ENCODE assay signal across 8 cellular contexts in the genomic region with DNA sequence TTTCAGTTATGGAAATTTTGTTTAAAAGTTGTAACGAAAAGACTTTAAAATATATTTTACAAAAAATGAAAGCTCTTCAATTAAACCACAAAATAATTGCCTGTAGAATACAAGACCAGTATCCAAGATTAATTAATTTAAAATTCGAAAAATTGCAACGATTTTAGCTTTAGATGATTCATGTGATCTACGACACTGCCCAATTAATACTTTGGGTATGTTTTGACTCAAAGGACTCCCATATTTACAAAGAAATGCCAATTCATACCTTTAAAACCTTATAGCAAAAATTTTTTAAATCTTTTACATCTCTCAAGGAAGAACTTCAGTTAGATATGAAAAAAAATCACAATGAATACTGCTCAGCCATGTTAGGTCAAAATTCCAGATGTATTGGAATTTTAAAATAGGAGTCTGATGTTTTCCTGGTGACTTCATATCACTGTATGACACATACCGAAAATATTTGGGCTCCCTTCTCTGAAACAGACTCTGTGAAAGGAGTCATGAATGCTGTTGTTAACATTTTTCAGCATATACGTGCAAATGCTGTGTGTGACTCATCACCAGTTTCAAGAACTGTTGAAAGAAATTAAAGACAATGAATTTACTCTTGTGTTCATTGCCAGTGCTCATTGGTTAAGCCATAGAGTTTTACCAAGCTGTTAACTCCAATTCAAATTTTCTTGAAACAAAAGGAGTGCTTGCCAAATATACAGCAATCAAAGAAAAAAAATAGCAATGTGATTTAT. TPM values are rescaled to one million over a fixed set of nuclear protein-coding genes. Genes with fewer than 3 reads are reported as not detected.
DNase-seq lines count a peak whose midpoint lies in the region; ATAC-seq and TF ChIP-seq lines count a peak whose summit lies in the region.

No MANE protein-coding gene starts in this region.

- peak overlapping the region; percentile 69; the same call in 1 of the 2 replicates for H3K56ac ChIP-seq in IMR-90 (ENCODE audit: extremely low read depth, insufficient read depth, low read length)

- peaks cover 14% of the 10 kb centered on the region for H3K36me3 Mint-ChIP-seq in natural killer cell treated with Interleukin-12 subunit alpha and Interleukin-12 subunit beta and Interleukin-15 and Interleukin-18, amount 100 ng/mL, for 72 hours
- H3K36me3 Mint-ChIP-seq in natural killer cell, result no peaks in the 10 kb centered on the region

- no TSS peak for BruUV-seq in IMR-90 (replicated peaks; lab: Mats Ljungman, UMichigan)

- H3K27me3 ChIP-seq in IMR-90 (ENCODE audit: control insufficient read depth, insufficient read depth, low read length) (no peaks in the 10 kb centered on the region), muscle layer of duodenum (ENCODE audit: low read depth, low read length) (no peaks in the 10 kb centered on the region), Peyer's patch (no peaks in the 10 kb centered on the region)

- peak overlapping the region; percentile 30; the same call in 1 of the 2 replicates for H3K4me2 ChIP-seq in IMR-90 (ENCODE audit: low read depth, low read length)

- no peak for DNase-seq in natural killer cell treated with Interleukin-12 subunit alpha and Interleukin-12 subunit beta and Interleukin-15 and Interleukin-18, amount 100 ng/mL, for 72 hours (ENCODE audit: low spot score)
- no peak for DNase-seq in natural killer cell
- peak; percentile 99 for DNase-seq in IMR-90
- DNase-seq in astrocyte of the spinal cord (ENCODE audit: low read depth, low spot score), result peak; percentile 93
- DNase-seq in NCI-H128 (lab: John Stamatoyannopoulos, UW; ENCODE audit: unreplicated experiment), result no peak
- no peak for DNase-seq in Peyer's patch
- DNase-seq in KG1 (lab: John Stamatoyannopoulos, UW), result no peak

- no peak overlapping the region for H3K9ac ChIP-seq in IMR-90 (ENCODE audit: low read depth, low read length)

- H2BK15ac ChIP-seq in IMR-90 (ENCODE audit: low read depth, low read length), result peak overlapping the region; percentile 26; the same call in 1 of the 3 replicates

- dilution Hi-C loops in IMR-90 (cut with HindIII; ENCODE audit: low sequenced_read_pairs, unreplicated experiment), result no loop called here

- TF ChIP-seq RAD21 in IMR-90 (IDR thresholded peaks at IDR 0.05; ENCODE audit: low read length), result no peak

- H4K8ac ChIP-seq in IMR-90 (ENCODE audit: low read depth in 2 of 2, low read length in 2 of 2), result peak overlapping the region; percentile 68 to 72; a peak in 2 of 4 replicates

- H3K9me3 Mint-ChIP-seq in natural killer cell treated with Interleukin-12 subunit alpha and Interleukin-12 subunit beta and Interleukin-15 and Interleukin-18, amount 100 ng/mL, for 72 hours, result no peaks in the 10 kb centered on the region
- no peaks in the 10 kb centered on the region for H3K9me3 Mint-ChIP-seq in natural killer cell

- H2AK5ac ChIP-seq in IMR-90 (ENCODE audit: low read depth, low read length), result no peak overlapping the region

- H3K4me3 ChIP-seq in IMR-90 (ENCODE audit: insufficient read depth, low read depth, low read length) (no peak overlapping the region), astrocyte of the spinal cord (ENCODE audit: low read depth, low read length) (no peak overlapping the region), muscle layer of duodenum (ENCODE audit: low read depth in 1 of 2, low read length in 2 of 2) (peak overlapping the region in 1 of 2 donors; percentile 14), Peyer's patch (no peak overlapping the region)

- H2BK120ac ChIP-seq in IMR-90 (ENCODE audit: low read depth, low read length), result peak overlapping the region; percentile 88

- H3K27ac Mint-ChIP-seq in natural killer cell treated with Interleukin-12 subunit alpha and Interleukin-12 subunit beta and Interleukin-15 and Interleukin-18, amount 100 ng/mL, for 72 hours, result peak overlapping the region; percentile 83 to 89
- no peak overlapping the region for H3K27ac Mint-ChIP-seq in natural killer cell

- intact Hi-C loops in natural killer cell (cut with micrococcal nuclease) (no loop called here), IMR-90 (cut with micrococcal nuclease) (no loop called here)

- peak; percentile 77 to 81 for ATAC-seq in natural killer cell treated with Interleukin-12 subunit alpha and Interleukin-12 subunit beta and Interleukin-15 and Interleukin-18, amount 100 ng/mL, for 72 hours
- no peak for ATAC-seq in natural killer cell
- peak; percentile 94 for ATAC-seq in IMR-90 (ENCODE audit: low read depth)

- H3K27me3 Mint-ChIP-seq in natural killer cell treated with Interleukin-12 subunit alpha and Interleukin-12 subunit beta and Interleukin-15 and Interleukin-18, amount 100 ng/mL, for 72 hours, result no peaks in the 10 kb centered on the region
- no peaks in the 10 kb centered on the region for H3K27me3 Mint-ChIP-seq in natural killer cell (ENCODE audit: low read depth in 2 of 2)

- peaks cover 0 to 10% of the 10 kb centered on the region in 2 experiments; a peak in 1 of 4 replicates for H3K79me1 ChIP-seq in IMR-90 (ENCODE audit: low read depth in 1 of 2, low read length in 2 of 2)

- peak overlapping the region; percentile 1; the same call in 1 of the 2 replicates for H3K18ac ChIP-seq in IMR-90 (ENCODE audit: low read depth, low read length)

- no peak overlapping the region for H3K4ac ChIP-seq in IMR-90 (ENCODE audit: low read depth, low read length)

- no peak overlapping the region for H3K23ac ChIP-seq in IMR-90 (ENCODE audit: low read depth, low read length)

- peak overlapping the region; percentile 99 for H2BK5ac ChIP-seq in IMR-90 (ENCODE audit: low read depth, low read length, poor library complexity, severe bottlenecking)

- peaks cover 6% of the 10 kb centered on the region for H3K4me1 ChIP-seq in IMR-90 (ENCODE audit: control insufficient read depth, insufficient read depth, low read length)
- H3K4me1 ChIP-seq in muscle layer of duodenum (ENCODE audit: control insufficient read depth in 1 of 2, insufficient read depth in 2 of 2, low read length in 2 of 2), result no peaks in the 10 kb centered on the region
- no peaks in the 10 kb centered on the region for H3K4me1 ChIP-seq in Peyer's patch

- H3K27ac ChIP-seq in IMR-90 (ENCODE audit: insufficient read depth, low read length) (peak overlapping the region; percentile 83; the same call in 1 of the 2 replicates), muscle layer of duodenum (ENCODE audit: low read length) (peak overlapping the region; percentile 39), Peyer's patch (no peak overlapping the region)

- H3K9me1 ChIP-seq in IMR-90 (ENCODE audit: insufficient read depth, low read length), result peaks cover 6% of the 10 kb centered on the region

- TF ChIP-seq CTCF in natural killer cell (IDR thresholded peaks at IDR 0.05) (no peak), IMR-90 (conservative IDR thresholded peaks at IDR 0.05; ENCODE audit: low read depth, low read length) (no peak), astrocyte of the spinal cord (IDR thresholded peaks at IDR 0.05; ENCODE audit: low read depth, low read length) (no peak), Peyer's patch (IDR thresholded peaks at IDR 0.05) (no peak)

- WGBS in IMR-90 (ENCODE audit: extremely low coverage in 2 of 2, insufficient read length in 1 of 2), 2 experiments, result 17% methylated on average over 1 of the region's 6 CpGs; no CpG with 5 or more reads in 1 of the 2 experiments

- no peaks in the 10 kb centered on the region for H4K20me1 ChIP-seq in IMR-90 (ENCODE audit: insufficient read depth, low read length)

- in situ Hi-C loops in IMR-90 (cut with MboI; ENCODE audit: low sequenced_read_pairs) (no loop called here), astrocyte of the spinal cord (cut with HindIII; ENCODE audit: low sequenced_read_pairs) (no loop called here)

- no peak overlapping the region for H4K91ac ChIP-seq in IMR-90 (ENCODE audit: insufficient read depth, low read depth, low read length)

- no peaks in the 10 kb centered on the region for H3K9me3 ChIP-seq in IMR-90 (ENCODE audit: control insufficient read depth, insufficient read depth, low read length)
- no peaks in the 10 kb centered on the region for H3K9me3 ChIP-seq in muscle layer of duodenum (ENCODE audit: control insufficient read depth in 1 of 2, low read length in 2 of 2)
- no peaks in the 10 kb centered on the region for H3K9me3 ChIP-seq in Peyer's patch

- CTCF ChIA-PET in IMR-90 (lab: Yijun Ruan, JAX), result interaction anchor here (0.8 kb wide), 2 partner anchors 7 to 59 kb away, joined by 3 read pairs; no protein-coding TSS in a partner anchor

- no peak for TF ChIP-seq POLR2A in IMR-90 (IDR thresholded peaks at IDR 0.05; ENCODE audit: low read depth, low read length)
- no peak for TF ChIP-seq POLR2A in Peyer's patch (IDR thresholded peaks at IDR 0.05)

- H3K4me3 Mint-ChIP-seq in natural killer cell treated with Interleukin-12 subunit alpha and Interleukin-12 subunit beta and Interleukin-15 and Interleukin-18, amount 100 ng/mL, for 72 hours, result peak overlapping the region; percentile 61
- no peak overlapping the region for H3K4me3 Mint-ChIP-seq in natural killer cell

- POLR2A ChIA-PET in IMR-90 (lab: Charles Lee; ENCODE audit: unreplicated experiment), result no interaction called here

- H3K36me3 ChIP-seq in IMR-90 (ENCODE audit: control insufficient read depth, insufficient read depth, low read length) (no peaks in the 10 kb centered on the region), muscle layer of duodenum (ENCODE audit: control insufficient read depth in 1 of 2, insufficient read depth in 2 of 2, low read length in 2 of 2) (no peaks in the 10 kb centered on the region), Peyer's patch (no peaks in the 10 kb centered on the region)

- peak overlapping the region; percentile 67; the same call in 1 of the 2 replicates for H2BK20ac ChIP-seq in IMR-90 (ENCODE audit: low read depth, low read length)

- H3K14ac ChIP-seq in IMR-90 (replicated peaks; ENCODE audit: low read depth, low read length), result no peak overlapping the region

- H2AK9ac ChIP-seq in IMR-90 (replicated peaks; ENCODE audit: low read depth, low read length, poor library complexity), result no peak overlapping the region

- no peak overlapping the region for H4K5ac ChIP-seq in IMR-90 (ENCODE audit: low read depth, low read length)

- peaks cover 18 to 31% of the 10 kb centered on the region in 2 donors for H3K4me1 Mint-ChIP-seq in natural killer cell treated with Interleukin-12 subunit alpha and Interleukin-12 subunit beta and Interleukin-15 and Interleukin-18, amount 100 ng/mL, for 72 hours (ENCODE audit: low read depth in 2 of 2)
- peaks cover 0 to 8% of the 10 kb centered on the region in 2 donors for H3K4me1 Mint-ChIP-seq in natural killer cell

- no peak overlapping the region for H2AFZ ChIP-seq in IMR-90 (replicated peaks; ENCODE audit: low read length, poor library complexity)

TF ChIP-seq in IMR-90, 13 proteins besides CTCF, POLR2A, EP300 and RAD21 (continues in another document):
- TF ChIP-seq FOS (IDR thresholded peaks at IDR 0.05; ENCODE audit: low read depth, low read length) (peak; percentile 99), SMC3 (IDR thresholded peaks at IDR 0.05; ENCODE audit: low read depth, low read length) (no peak)

RNA-seq across cellular contexts. Expression of a gene that starts 13.8 kb away (rescaled TPM):
- 100 to 1,000 TPM; 119 to 127 TPM for total RNA-seq in natural killer cell treated with Interleukin-12 subunit alpha and Interleukin-12 subunit beta and Interleukin-15 and Interleukin-18, amount 100 ng/mL, for 72 hours
- total RNA-seq in natural killer cell (10 to 100 TPM; 14.9 to 19.4 (median 18.6) TPM), IMR-90 (2012; rRNA removed) (230 and 439 TPM in 2 replicates), Peyer's patch (10 to 100 TPM; 28.2 to 38.0 (median 30.1) TPM)
- polyA plus RNA-seq in IMR-90 (2012; rRNA removed), result 166 and 176 TPM in 2 replicates
- 56.3 and 74.3 TPM in 2 replicates for polyA plus RNA-seq in IMR-90 (2012; cell fraction: cytosol; rRNA removed)
- polyA plus RNA-seq in IMR-90 (2012; cell fraction: nucleus; rRNA removed; ENCODE audit: low replicate concordance), result 27.7 and 59.3 TPM in 2 replicates

Comparison
In these comparisons a context has a peak if more than half of its experiments do, and no peak if none do; other contexts are left out.
1. ATAC-seq: peak in natural killer cell treated with Interleukin-12 subunit alpha and Interleukin-12 subunit beta and Interleukin-15 and Interleukin-18, amount 100 ng/mL, for 72 hours (2 of 2) and IMR-90 (single experiment); none in natural killer cell (0 of 3).
2. H3K27ac Mint-ChIP-seq: peak in natural killer cell treated with Interleukin-12 subunit alpha and Interleukin-12 subunit beta and Interleukin-15 and Interleukin-18, amount 100 ng/mL, for 72 hours (2 of 2); none in natural killer cell (0 of 2).
3. DNase-seq: peak in IMR-90 (single experiment) and astrocyte of the spinal cord (single experiment); none in natural killer cell treated with Interleukin-12 subunit alpha and Interleukin-12 subunit beta and Interleukin-15 and Interleukin-18, amount 100 ng/mL, for 72 hours (single experiment), natural killer cell (single experiment), NCI-H128 (single experiment), Peyer's patch (0 of 3) and KG1 (single experiment).
4. H3K27ac ChIP-seq: peak in IMR-90 (single experiment) and muscle layer of duodenum (single experiment); none in Peyer's patch (0 of 4).